ENCODE assay signal across 8 cellular contexts in the genomic region with DNA sequence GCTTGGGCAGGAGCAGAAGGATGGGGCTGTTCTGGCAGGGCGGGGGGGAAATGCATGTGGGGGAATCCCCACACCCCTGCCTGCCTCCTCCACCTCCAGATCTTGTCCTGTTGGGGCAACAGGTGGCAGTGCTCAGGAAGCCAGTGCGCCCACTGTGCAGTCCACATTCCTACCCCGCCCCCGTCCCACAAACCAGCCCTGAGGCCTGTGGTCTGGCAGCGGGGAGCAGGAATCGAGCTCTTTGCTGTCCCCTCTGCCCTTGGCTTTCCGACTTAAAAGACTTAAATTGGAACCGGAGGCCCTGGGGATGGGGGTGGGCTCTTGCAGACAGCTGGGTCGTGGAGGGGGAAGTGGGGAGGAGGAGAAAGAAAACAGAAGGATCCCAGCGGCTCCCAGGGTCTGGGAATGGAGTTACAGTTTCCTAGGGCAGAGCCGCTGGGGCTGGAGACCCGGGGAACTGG. TPM values are rescaled to one million over a fixed set of nuclear protein-coding genes. Genes with fewer than 3 reads are reported as not detected.
DNase-seq lines count a peak whose midpoint lies in the region; ATAC-seq and TF ChIP-seq lines count a peak whose summit lies in the region.

No MANE protein-coding gene starts in this region.

- no peaks in the 10 kb centered on the region for H3K36me3 Mint-ChIP-seq in activated CD8-positive, alpha-beta memory T cell treated with anti-CD3 and anti-CD28 coated beads, Interleukin-2, amount 10 ng/mL, durations not matched to agents 7 days and 5 days

- H3K4me1 ChIP-seq in suprapubic skin = peaks cover 66% of the 10 kb centered on the region

- WGBS in suprapubic skin = 57% methylated on average over 11 of the region's 12 CpGs

- H3K27ac Mint-ChIP-seq in activated CD8-positive, alpha-beta memory T cell treated with anti-CD3 and anti-CD28 coated beads, Interleukin-2, amount 10 ng/mL, durations not matched to agents 7 days and 5 days = peak overlapping the region; percentile 82

- no peak for TF ChIP-seq CTCF in WERI-Rb-1 (IDR thresholded peaks at IDR 0.05; ENCODE audit: low read depth, low read length)
- no peak for TF ChIP-seq CTCF in suprapubic skin (IDR thresholded peaks at IDR 0.05)
- no peak for TF ChIP-seq CTCF in GM20000 (IDR thresholded peaks at IDR 0.05; ENCODE audit: extremely low read depth, missing control alignments)

- no peaks in the 10 kb centered on the region for H3K36me3 ChIP-seq in WERI-Rb-1
- no peaks in the 10 kb centered on the region for H3K36me3 ChIP-seq in suprapubic skin

- no peak overlapping the region for H3K4me3 Mint-ChIP-seq in activated CD8-positive, alpha-beta memory T cell treated with anti-CD3 and anti-CD28 coated beads, Interleukin-2, amount 10 ng/mL, durations not matched to agents 7 days and 5 days

- ATAC-seq in activated CD8-positive, alpha-beta memory T cell treated with anti-CD3 and anti-CD28 coated beads, Interleukin-2, amount 10 ng/mL, durations not matched to agents 7 days and 5 days = no peak
- no peak for ATAC-seq in GM19452 (IDR thresholded peaks at IDR 0.05; ENCODE audit: unreplicated experiment)

- H3K27me3 ChIP-seq in WERI-Rb-1 (ENCODE audit: insufficient read depth, low read depth, severe bottlenecking) (no peaks in the 10 kb centered on the region), suprapubic skin (no peaks in the 10 kb centered on the region)

- no peaks in the 10 kb centered on the region for H3K9me3 ChIP-seq in WERI-Rb-1 (ENCODE audit: severe bottlenecking)
- H3K9me3 ChIP-seq in iPS-18c (ENCODE audit: control insufficient read depth, insufficient read depth, low read length) = no peaks in the 10 kb centered on the region
- no peaks in the 10 kb centered on the region for H3K9me3 ChIP-seq in suprapubic skin

- H3K27me3 Mint-ChIP-seq in activated CD8-positive, alpha-beta memory T cell treated with anti-CD3 and anti-CD28 coated beads, Interleukin-2, amount 10 ng/mL, durations not matched to agents 7 days and 5 days = peaks cover 9% of the 10 kb centered on the region

- DNase-seq in activated CD8-positive, alpha-beta memory T cell treated with anti-CD3 and anti-CD28 coated beads, Interleukin-2, amount 10 ng/mL, durations not matched to agents 7 days and 5 days = peak; percentile 61
- DNase-seq in activated CD8-positive, alpha-beta memory T cell treated with anti-CD3 and anti-CD28 coated beads, Interleukin-2, amount 50 U/mL, for 4 hours = no peak
- DNase-seq in WERI-Rb-1 = peak; percentile 59
- DNase-seq in suprapubic skin (ENCODE audit: low spot score in 2 of 2) = no peak
- DNase-seq in NCI-H1092 treated with DMSO at 0.1 percent for 48 hours (lab: John Stamatoyannopoulos, UW) = no peak
- no peak for DNase-seq in GM20000 (ENCODE audit: low spot score)

- TF ChIP-seq EP300 in suprapubic skin (IDR thresholded peaks at IDR 0.05) = no peak

- H3K27ac ChIP-seq in WERI-Rb-1 (peak overlapping the region; percentile 80), suprapubic skin (peak overlapping the region; percentile 83)

- CTCF ChIA-PET in activated CD8-positive, alpha-beta memory T cell treated with anti-CD3 and anti-CD28 coated beads, Interleukin-2, amount 10 ng/mL, durations not matched to agents 7 days and 5 days (lab: Charles Lee) = interaction anchor here (0.6 to 11.4 kb wide), 25 partner anchors 19 to 539 kb away, joined by 3 to 153 read pairs (median 6); a partner anchor contains a TSS

- peaks cover 44% of the 10 kb centered on the region for H3K4me1 Mint-ChIP-seq in activated CD8-positive, alpha-beta memory T cell treated with anti-CD3 and anti-CD28 coated beads, Interleukin-2, amount 10 ng/mL, durations not matched to agents 7 days and 5 days

- TF ChIP-seq POLR2A in suprapubic skin (IDR thresholded peaks at IDR 0.05) = no peak

- H3K9me3 Mint-ChIP-seq in activated CD8-positive, alpha-beta memory T cell treated with anti-CD3 and anti-CD28 coated beads, Interleukin-2, amount 10 ng/mL, durations not matched to agents 7 days and 5 days (ENCODE audit: low read depth) = no peaks in the 10 kb centered on the region

- peak overlapping the region; percentile 8; the same call in 1 of the 2 replicates for H3K4me3 ChIP-seq in WERI-Rb-1 (ENCODE audit: low read depth, low read length)
- peak overlapping the region; percentile 40; the same call in 1 of the 2 replicates for H3K4me3 ChIP-seq in iPS-18c (ENCODE audit: insufficient read depth, low read depth, low read length)
- H3K4me3 ChIP-seq in suprapubic skin = no peak overlapping the region

RNA-seq across cellular contexts. Expression of a gene that starts 4.3 kb away (rescaled TPM):
- 1 to 10 TPM; 1.1 to 2.8 TPM for total RNA-seq in activated CD8-positive, alpha-beta memory T cell treated with anti-CD3 and anti-CD28 coated beads, Interleukin-2, amount 10 ng/mL, durations not matched to agents 7 days and 5 days
- total RNA-seq in suprapubic skin = not detected

RNA-seq across cellular contexts. Expression of a gene that starts 24.7 kb away (rescaled TPM):
- total RNA-seq in activated CD8-positive, alpha-beta memory T cell treated with anti-CD3 and anti-CD28 coated beads, Interleukin-2, amount 10 ng/mL, durations not matched to agents 7 days and 5 days = 1 to 10 TPM; 4.1 to 4.4 TPM
- 10 to 100 TPM in 2 of 4 donors, 1 to 10 TPM in 2; 7.6 to 23.0 (median 9.9) TPM for total RNA-seq in suprapubic skin

RNA-seq across cellular contexts. Expression of a gene that starts 24.7 kb away (rescaled TPM):
- total RNA-seq in activated CD8-positive, alpha-beta memory T cell treated with anti-CD3 and anti-CD28 coated beads, Interleukin-2, amount 10 ng/mL, durations not matched to agents 7 days and 5 days = 10 to 100 TPM; 34.0 to 35.1 TPM
- total RNA-seq in suprapubic skin = 10 to 100 TPM; 48.0 to 94.9 (median 66.7) TPM

RNA-seq across cellular contexts. Expression of a gene that starts 57.0 kb away (rescaled TPM):
- total RNA-seq in activated CD8-positive, alpha-beta memory T cell treated with anti-CD3 and anti-CD28 coated beads, Interleukin-2, amount 10 ng/mL, durations not matched to agents 7 days and 5 days = under 1 TPM; 0.29 to 0.47 TPM
- 10 to 100 TPM in 1 of 4 donors, 1 to 10 TPM in 3; 2.3 to 10.6 (median 5.7) TPM for total RNA-seq in suprapubic skin

Comparison
In these comparisons a context has a peak if more than half of its experiments do, and no peak if none do; other contexts are left out.
1. DNase-seq: peak in activated CD8-positive, alpha-beta memory T cell treated with anti-CD3 and anti-CD28 coated beads, Interleukin-2, amount 10 ng/mL, durations not matched to agents 7 days and 5 days (single experiment) and WERI-Rb-1 (single experiment); none in activated CD8-positive, alpha-beta memory T cell treated with anti-CD3 and anti-CD28 coated beads, Interleukin-2, amount 50 U/mL, for 4 hours (single experiment), suprapubic skin (0 of 2), NCI-H1092 treated with DMSO at 0.1 percent for 48 hours (single experiment) and GM20000 (single experiment).